ENCODE assay signal across 8 cellular contexts in genomic region chr5:179608131-179608581, GRCh38. TPM values are rescaled to one million over a fixed set of nuclear protein-coding genes. Genes with fewer than 3 reads are reported as not detected.
DNase-seq lines count a peak whose midpoint lies in the region; ATAC-seq and TF ChIP-seq lines count a peak whose summit lies in the region.

No MANE protein-coding gene starts in this region.

- H3K27me3 ChIP-seq in rectal smooth muscle tissue (ENCODE audit: control insufficient read depth, insufficient read depth, low read length): no peaks in the 10 kb centered on the region

- H3K27ac ChIP-seq in rectal smooth muscle tissue (ENCODE audit: low read depth, low read length): peak overlapping the region; percentile 43

- peaks cover 8% of the 10 kb centered on the region; the same call in 1 of the 2 replicates for H3K9me3 Mint-ChIP-seq in HFFc6
- H3K9me3 Mint-ChIP-seq in effector memory CD8-positive, alpha-beta T cell: no peaks in the 10 kb centered on the region

- no peak overlapping the region for H3K4me3 Mint-ChIP-seq in HFFc6
- peak overlapping the region in 1 of 2 donors; percentile 37 for H3K4me3 Mint-ChIP-seq in effector memory CD8-positive, alpha-beta T cell

- peaks cover 47% of the 10 kb centered on the region for H3K27me3 Mint-ChIP-seq in HFFc6 (ENCODE audit: insufficient read depth)
- H3K27me3 Mint-ChIP-seq in effector memory CD8-positive, alpha-beta T cell: no peaks in the 10 kb centered on the region

- H3K27ac Mint-ChIP-seq in HFFc6: peak overlapping the region; percentile 48
- peak overlapping the region; percentile 57 to 82 for H3K27ac Mint-ChIP-seq in effector memory CD8-positive, alpha-beta T cell

- H3K4me1 Mint-ChIP-seq in HFFc6 (ENCODE audit: low read depth): peaks cover 38% of the 10 kb centered on the region
- peaks cover 34 to 46% of the 10 kb centered on the region in 2 donors for H3K4me1 Mint-ChIP-seq in effector memory CD8-positive, alpha-beta T cell (ENCODE audit: low read depth in 2 of 2)

- TF ChIP-seq CTCF in HFFc6 (IDR thresholded peaks at IDR 0.05): no peak

- ATAC-seq in SK-N-SH treated with all-trans-retinoic acid at 6 μM for 48 hours: peak; percentile 1
- peak; percentile 78 for ATAC-seq in effector memory CD8-positive, alpha-beta T cell (replicated peaks)
- ATAC-seq in HG03045 (IDR thresholded peaks at IDR 0.05; ENCODE audit: unreplicated experiment): no peak

- no peak for DNase-seq in HFFc6
- peak in 1 of 3 experiments; percentile 34 for DNase-seq in effector memory CD8-positive, alpha-beta T cell
- DNase-seq in cortex of kidney (lab: John Stamatoyannopoulos, UW): no peak
- DNase-seq in midbrain (lab: John Stamatoyannopoulos, UW): no peak
- no peak for DNase-seq in NCI-H2107 treated with DMSO at 0.1 percent for 48 hours (lab: John Stamatoyannopoulos, UW; ENCODE audit: unreplicated experiment)

- peaks cover 12% of the 10 kb centered on the region for H3K4me1 ChIP-seq in rectal smooth muscle tissue (ENCODE audit: control insufficient read depth, insufficient read depth, low read length)

- no peak overlapping the region for H3K4me3 ChIP-seq in rectal smooth muscle tissue (ENCODE audit: low read length)

- H3K9ac ChIP-seq in rectal smooth muscle tissue (ENCODE audit: low read length): no peak overlapping the region

- H3K36me3 Mint-ChIP-seq in HFFc6 (ENCODE audit: low read depth): peaks cover 38% of the 10 kb centered on the region
- H3K36me3 Mint-ChIP-seq in effector memory CD8-positive, alpha-beta T cell (ENCODE audit: insufficient read depth): peaks cover 84% of the 10 kb centered on the region

- H3K36me3 ChIP-seq in rectal smooth muscle tissue (ENCODE audit: control insufficient read depth, insufficient read depth, low read length): peaks cover 49% of the 10 kb centered on the region

TF ChIP-seq in SK-N-SH treated with all-trans-retinoic acid at 6 μM for 48 hours, 23 proteins besides CTCF, POLR2A, EP300 and RAD21:
- TF ChIP-seq ZC3H10 (CRISPR knock-in tag; IDR thresholded peaks at IDR 0.05) (no peak), ARNTL (CRISPR knock-in tag; IDR thresholded peaks at IDR 0.05; ENCODE audit: borderline replicate concordance, low read depth) (no peak), ZFP30 (CRISPR knock-in tag; IDR thresholded peaks at IDR 0.05) (no peak), ESRRG (CRISPR knock-in tag; IDR thresholded peaks at IDR 0.05) (no peak), PPARA (CRISPR knock-in tag; IDR thresholded peaks at IDR 0.05; ENCODE audit: borderline replicate concordance) (no peak), GLIS3 (CRISPR knock-in tag; IDR thresholded peaks at IDR 0.05) (no peak), OSR1 (CRISPR knock-in tag; IDR thresholded peaks at IDR 0.05) (no peak), RARB (CRISPR knock-in tag; IDR thresholded peaks at IDR 0.05) (no peak), SNAI2 (CRISPR knock-in tag; IDR thresholded peaks at IDR 0.05) (no peak)

RNA-seq across cellular contexts. Expression of gene HNRNPH1, which starts 15.3 kb away (rescaled TPM):
- total RNA-seq in HFFc6 (2021; fragmentation: NEBNext Ultra II Directional; extraction: Animal tissue kit (Norgen Biotek cat#: 25700)): 100 to 1,000 TPM; 286 to 401 (median 358) TPM

RNA-seq across cellular contexts. Expression of gene RUFY1, which starts 57.8 kb away (rescaled TPM):
- 10 to 100 TPM; 34.3 to 37.2 (median 36.0) TPM for total RNA-seq in HFFc6 (2021; fragmentation: NEBNext Ultra II Directional; extraction: Animal tissue kit (Norgen Biotek cat#: 25700))
